ENCODE assay signal across 1 cellular context in the genomic region with DNA sequence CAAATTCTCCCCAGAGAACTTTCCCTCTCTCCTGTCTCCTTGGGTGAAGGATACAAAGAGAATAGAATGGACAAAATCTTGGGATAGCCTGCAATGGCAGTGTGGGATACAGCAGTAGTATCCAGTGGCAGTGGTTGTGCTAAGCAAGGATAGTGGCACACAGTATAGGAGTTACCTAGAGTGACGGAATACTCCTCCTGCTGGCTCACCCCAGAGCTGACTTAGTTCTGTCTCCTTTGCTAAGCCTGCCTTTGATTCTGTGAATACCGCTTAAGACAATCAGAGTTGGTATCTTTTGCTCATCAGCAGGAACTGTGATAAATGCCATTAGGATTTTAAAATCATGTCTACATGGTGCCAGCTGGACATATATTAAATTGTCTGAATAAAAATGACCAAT.
TF ChIP-seq lines count a peak whose summit lies in the region.

No MANE protein-coding gene starts in this region.

TF ChIP-seq in H1, 55 proteins besides CTCF, POLR2A, EP300 and RAD21 (continued from another document):
- TF ChIP-seq SP2 (IDR thresholded peaks at IDR 0.05; ENCODE audit: low read length) (no peak), BACH1 (IDR thresholded peaks at IDR 0.05; ENCODE audit: low read length) (no peak)
